ENCODE assay signal across 4 cellular contexts in the genomic region with DNA sequence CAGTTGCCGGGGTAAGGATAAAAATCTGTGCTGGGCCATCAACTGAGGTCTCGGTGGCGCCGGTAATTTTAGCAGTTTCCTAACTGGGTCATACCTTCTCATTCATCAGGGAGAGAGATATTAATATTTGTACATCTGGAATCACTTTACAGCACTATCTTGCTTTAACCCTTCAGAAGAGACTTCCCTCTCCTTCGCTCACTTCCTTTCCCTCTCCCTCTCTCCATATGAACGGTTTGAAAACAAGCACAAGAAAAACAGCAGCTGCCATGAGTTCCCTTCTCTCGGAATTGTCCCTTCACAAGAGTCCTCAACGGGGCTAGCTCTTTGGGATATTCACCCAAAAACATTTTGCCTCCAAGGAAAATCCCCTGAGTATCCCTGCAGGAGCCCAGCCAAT.
"Had no signal": no experiment of that assay in that cellular context is flagged by ENCODE, and none has a peak within 500 bp of the region (broad histone marks: within the 10 kb centered on the region; RNA-seq: fewer than 3 reads in every experiment).

No MANE protein-coding gene starts in this region.

- H3K4me3 Mint-ChIP-seq: H9 had no signal

- H3K27ac Mint-ChIP-seq: H9 had no signal

- DNase-seq: GOT3, H9, HCEC 1CT, IMR-90 had no signal

- H3K9me3 Mint-ChIP-seq: H9 had no signal
